Comparison of ENCODE assay signal across 10 cellular contexts in genomic region chr3:191980443-191980842, GRCh38.
"Had no signal": no experiment of that assay in that cellular context is flagged by ENCODE, and none has a peak within 500 bp of the region (broad histone marks: within the 10 kb centered on the region; RNA-seq: fewer than 3 reads in every experiment).

No MANE protein-coding gene starts in this region.

- H3K4me1 ChIP-seq: HAP-1 had no signal

- H3K4me3 ChIP-seq: GM23338, HAP-1 had no signal

- H3K4me3 Mint-ChIP-seq: GM23338, IgD-negative memory B cell had no signal

- H3K36me3 Mint-ChIP-seq: IgD-negative memory B cell had no signal

- ATAC-seq: GM23338, HCT116 had no signal

- H3K36me3 ChIP-seq: HAP-1 had no signal

- DNase-seq: H7, Karpas-422, KBM-7 had no signal

- H3K9ac ChIP-seq: KMS-11 had no signal

- FAIRE-seq: H1, HTR-8/SVneo had no signal

- H3K9me3 ChIP-seq: HAP-1 had no signal

- H3K4me1 Mint-ChIP-seq: IgD-negative memory B cell had no signal

- H3K27ac Mint-ChIP-seq: GM23338, IgD-negative memory B cell had no signal

- H3K27ac ChIP-seq: KMS-11 had no signal
